Comparison of ENCODE assay signal across 21 cellular contexts in genomic region chr4:11011249-11011648, GRCh38.
"Had no signal": no experiment of that assay in that cellular context is flagged by ENCODE, and none has a peak within 500 bp of the region (broad histone marks: within the 10 kb centered on the region; RNA-seq: fewer than 3 reads in every experiment).

No MANE protein-coding gene starts in this region.

- DNase-seq: activated CD4-positive, alpha-beta memory T cell treated with anti-CD3 and anti-CD28 coated beads, Interleukin-2, amount 10 ng/mL, durations not matched to agents 7 days and 5 days; activated CD4-positive, alpha-beta T cell treated with anti-CD3 and anti-CD28 coated beads for 36 hours; activated effector memory CD4-positive, alpha-beta T cell treated with Interleukin-2 at 50 U/mL for 16 hours; activated T-cell treated with anti-CD3 and anti-CD28 coated beads, Interleukin-2, amount 50 U/mL, for 4 hours; adrenal gland; caudate nucleus; foreskin fibroblast; glutamatergic neuron; hypothalamus; kidney; left ventricle myocardium superior; mesenchymal stem cell; natural killer cell; retina; stimulated activated CD4-positive, alpha-beta T cell treated with anti-CD3 and anti-CD28 coated beads, Interleukin-12 subunit alpha, Interleukin-12 subunit beta, amount 100 ng/mL, for 4 hours; stimulated activated CD4-positive, alpha-beta T cell treated with anti-CD3 and anti-CD28 coated beads, Interleukin-2, amount 100 ng/mL, for 24 hours had no signal

- H3K4me3 ChIP-seq: adrenal gland, thoracic aorta had no signal

- H3K4me3 Mint-ChIP-seq: activated CD4-positive, alpha-beta memory T cell treated with anti-CD3 and anti-CD28 coated beads, Interleukin-2, amount 10 ng/mL, durations not matched to agents 7 days and 5 days; activated CD4-positive, alpha-beta T cell treated with anti-CD3 and anti-CD28 coated beads for 36 hours; activated naive CD4-positive, alpha-beta T cell treated with anti-CD3 and anti-CD28 coated beads, Interleukin-2, amount 50 U/mL, for 24 hours; activated T-cell treated with anti-CD3 and anti-CD28 coated beads, Interleukin-2, amount 50 U/mL, for 4 hours; natural killer cell had no signal

- H3K36me3 ChIP-seq: adrenal gland, neutrophil, thoracic aorta had no signal

- FAIRE-seq: colon, endometrium, kidney had no signal

- H3K9me3 ChIP-seq: adrenal gland, neutrophil, thoracic aorta had no signal

- H3K27me3 ChIP-seq: adrenal gland, neutrophil had no signal

- H3K27ac Mint-ChIP-seq: activated CD4-positive, alpha-beta memory T cell treated with anti-CD3 and anti-CD28 coated beads, Interleukin-2, amount 10 ng/mL, durations not matched to agents 7 days and 5 days; activated CD4-positive, alpha-beta T cell treated with anti-CD3 and anti-CD28 coated beads for 36 hours; activated naive CD4-positive, alpha-beta T cell treated with anti-CD3 and anti-CD28 coated beads, Interleukin-2, amount 50 U/mL, for 24 hours; natural killer cell had no signal

- H3K9me3 Mint-ChIP-seq: activated CD4-positive, alpha-beta memory T cell treated with anti-CD3 and anti-CD28 coated beads, Interleukin-2, amount 10 ng/mL, durations not matched to agents 7 days and 5 days; activated naive CD4-positive, alpha-beta T cell treated with anti-CD3 and anti-CD28 coated beads, Interleukin-2, amount 50 U/mL, for 24 hours; activated T-cell treated with anti-CD3 and anti-CD28 coated beads, Interleukin-2, amount 50 U/mL, for 4 hours; natural killer cell had no signal

- H3K4me1 Mint-ChIP-seq: activated CD4-positive, alpha-beta memory T cell treated with anti-CD3 and anti-CD28 coated beads, Interleukin-2, amount 10 ng/mL, durations not matched to agents 7 days and 5 days; activated naive CD4-positive, alpha-beta T cell treated with anti-CD3 and anti-CD28 coated beads, Interleukin-2, amount 50 U/mL, for 24 hours; natural killer cell had no signal

- H3K4me1 ChIP-seq: adrenal gland had no signal

- H3K27ac ChIP-seq: adrenal gland, neutrophil, thoracic aorta had no signal

- H3K27me3 Mint-ChIP-seq: activated CD4-positive, alpha-beta memory T cell treated with anti-CD3 and anti-CD28 coated beads, Interleukin-2, amount 10 ng/mL, durations not matched to agents 7 days and 5 days; activated naive CD4-positive, alpha-beta T cell treated with anti-CD3 and anti-CD28 coated beads, Interleukin-2, amount 50 U/mL, for 24 hours had no signal

- H3K36me3 Mint-ChIP-seq: activated naive CD4-positive, alpha-beta T cell treated with anti-CD3 and anti-CD28 coated beads, Interleukin-2, amount 50 U/mL, for 24 hours; natural killer cell had no signal
